24 cellular contexts compared by ENCODE assay signal in the genomic region with DNA sequence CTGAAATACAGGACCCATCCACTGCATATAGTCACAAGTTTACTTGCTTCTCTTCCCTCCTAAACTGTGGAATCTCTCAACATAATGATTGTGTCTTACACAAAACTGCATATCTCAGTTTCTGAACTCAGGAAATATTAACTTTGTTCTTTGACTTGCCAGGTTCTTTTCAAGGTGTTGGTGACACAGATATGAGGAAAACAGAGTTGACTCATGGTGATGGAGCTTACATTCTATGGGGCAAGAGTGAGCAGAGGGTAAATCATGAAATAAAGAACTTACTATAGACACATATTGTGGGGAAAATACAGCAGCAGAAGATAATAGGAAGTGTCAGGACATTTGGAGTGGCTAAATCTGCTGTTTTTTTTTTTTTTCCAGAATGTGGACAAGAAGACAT.
"Had no signal": no experiment of that assay in that cellular context is flagged by ENCODE, and none has a peak within 500 bp of the region (broad histone marks: within the 10 kb centered on the region; RNA-seq: fewer than 3 reads in every experiment).

No MANE protein-coding gene starts in this region.

- H3K27me3 ChIP-seq: gastrocnemius medialis, left lung, neural progenitor cell, spleen, testis, tibial artery, upper lobe of left lung had no signal

- H3K4me1 ChIP-seq: gastrocnemius medialis, left lung, prostate gland, testis had no signal

- H3K27me3 Mint-ChIP-seq: naive thymus-derived CD4-positive, alpha-beta T cell; stimulated activated memory B cell treated with anti-CD40 and anti-IgM and Interleukin-4, amounts not matched to agents 10 μg/mL and 1 μg/mL and 100 μg/mL, for 72 hours had no signal

- H3K9me3 ChIP-seq: gastrocnemius medialis, prostate gland, testis had no signal

- H3K4me3 Mint-ChIP-seq: naive thymus-derived CD4-positive, alpha-beta T cell; nephron; neural progenitor cell; stimulated activated memory B cell treated with anti-CD40 and anti-IgM and Interleukin-4, amounts not matched to agents 10 μg/mL and 1 μg/mL and 100 μg/mL, for 72 hours had no signal

- H3K36me3 ChIP-seq: gastrocnemius medialis, left lung, prostate gland, spleen, tibial artery, upper lobe of left lung had no signal

- H3K36me3 Mint-ChIP-seq: neural progenitor cell; stimulated activated memory B cell treated with anti-CD40 and anti-IgM and Interleukin-4, amounts not matched to agents 10 μg/mL and 1 μg/mL and 100 μg/mL, for 72 hours had no signal

- ATAC-seq: gastrocnemius medialis; left cardiac atrium; left lung; naive thymus-derived CD4-positive, alpha-beta T cell; right cardiac atrium; stimulated activated memory B cell treated with anti-CD40 and anti-IgM and Interleukin-4, amounts not matched to agents 10 μg/mL and 1 μg/mL and 100 μg/mL, for 72 hours; stimulated activated naive CD8-positive, alpha-beta T cell treated with anti-CD3 and anti-CD28 coated beads, Interleukin-15, Interleukin-2, amounts not matched to agents 100 U/mL and 50 U/mL, for 24 hours had no signal

- H3K4me3 ChIP-seq: coronary artery, gastrocnemius medialis, left lung, neural progenitor cell, prostate gland, skin epidermis, spleen, testis, tibial artery, upper lobe of left lung had no signal

- DNase-seq: dermis blood vessel endothelial cell; effector memory CD4-positive, alpha-beta T cell; gastrocnemius medialis; head of caudate nucleus; kidney; left cardiac atrium; left lung; mesendoderm; midbrain; naive thymus-derived CD4-positive, alpha-beta T cell; right cardiac atrium; spleen; stimulated activated CD4-positive, alpha-beta T cell treated with anti-CD3 and anti-CD28 coated beads, Interleukin-4, amount 100 ng/mL, for 4 hours; stimulated activated naive CD8-positive, alpha-beta T cell treated with anti-CD3 and anti-CD28 coated beads, Interleukin-15, Interleukin-2, amounts not matched to agents 100 U/mL and 50 U/mL, for 24 hours; substantia nigra; testis; tibial artery; upper lobe of left lung had no signal

- H3K27ac ChIP-seq: coronary artery, gastrocnemius medialis, left lung, neural progenitor cell, prostate gland, skin epidermis, spleen, testis, tibial artery, upper lobe of left lung had no signal

- H3K4me1 Mint-ChIP-seq: naive thymus-derived CD4-positive, alpha-beta T cell; stimulated activated memory B cell treated with anti-CD40 and anti-IgM and Interleukin-4, amounts not matched to agents 10 μg/mL and 1 μg/mL and 100 μg/mL, for 72 hours had no signal

- H3K27ac Mint-ChIP-seq: neural progenitor cell; stimulated activated memory B cell treated with anti-CD40 and anti-IgM and Interleukin-4, amounts not matched to agents 10 μg/mL and 1 μg/mL and 100 μg/mL, for 72 hours had no signal
